Comparison of ENCODE assay signal across 17 cellular contexts in the genomic region with DNA sequence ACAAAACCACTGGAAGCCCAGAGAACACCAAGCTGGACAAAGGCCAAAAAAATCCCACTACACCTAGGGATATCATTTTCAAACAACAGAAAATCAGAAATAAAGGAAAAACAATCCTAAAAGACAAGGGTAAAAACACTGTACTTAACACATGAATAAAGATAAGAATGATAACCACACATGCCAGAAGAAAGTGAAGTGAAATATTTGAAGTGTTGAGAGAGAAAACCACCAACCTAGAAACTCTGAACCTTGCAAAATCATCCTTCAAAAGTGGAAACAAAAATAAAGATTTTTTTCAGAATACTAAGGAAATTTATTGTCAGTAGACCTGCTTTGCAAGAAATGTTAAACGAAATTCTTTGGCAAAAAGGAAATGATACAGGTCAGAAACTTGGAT. TPM values are rescaled to one million over a fixed set of nuclear protein-coding genes. Genes with fewer than 3 reads are reported as not detected.
DNase-seq lines count a peak whose midpoint lies in the region; ATAC-seq, FAIRE-seq and TF ChIP-seq lines count a peak whose summit lies in the region.
"Had no signal": no experiment of that assay in that cellular context is flagged by ENCODE, and none has a peak within 500 bp of the region (broad histone marks: within the 10 kb centered on the region; RNA-seq: fewer than 3 reads in every experiment).

No MANE protein-coding gene starts in this region.

- no TSS peak for BruUV-seq in K562 (replicated peaks; lab: Mats Ljungman, UMichigan)

- no peak for FAIRE-seq in K562 (lab: Jason Lieb, UNC)
- FAIRE-seq: TTC549 had no signal

- peaks cover 39% of the 10 kb centered on the region for H3K4me1 ChIP-seq in HUES48 (ENCODE audit: control insufficient read depth, insufficient read depth, low read length)
- H3K4me1 ChIP-seq in K562 (replicated peaks in 1 of 2; ENCODE audit: control insufficient read depth in 2 of 2, insufficient read depth in 2 of 2, low read length in 2 of 2), result peaks cover 3 to 8% of the 10 kb centered on the region in 2 experiments; a peak in 3 of 5 replicates
- H3K4me1 ChIP-seq in naive thymus-derived CD4-positive, alpha-beta T cell (ENCODE audit: control insufficient read depth in 2 of 2, insufficient read depth in 2 of 2, low read length in 2 of 2), result peaks cover 7 to 25% of the 10 kb centered on the region in 2 donors

- no peak overlapping the region for H3K4me2 ChIP-seq in K562 (ENCODE audit: insufficient read depth, low read length)

- peak overlapping the region in 9 of 10 donors; percentile 4 to 60 (median 45) for H3K4me3 Mint-ChIP-seq in naive thymus-derived CD4-positive, alpha-beta T cell
- H3K4me3 Mint-ChIP-seq: activated CD8-positive, alpha-beta T cell treated with anti-CD3 and anti-CD28 coated beads, Interleukin-2, amount 10 ng/mL, durations not matched to agents 7 days and 5 days had no signal

- no peak for TF ChIP-seq EP300 in K562 (IDR thresholded peaks at IDR 0.05; ENCODE audit: low read length)

- no peak overlapping the region for H2AFZ ChIP-seq in K562 (ENCODE audit: low read depth, low read length)

- H3K4me3 ChIP-seq in HUES48 (ENCODE audit: low read depth, low read length) (peak overlapping the region; percentile 34; the same call in 1 of the 2 replicates), K562 (no peak overlapping the region)
- H3K4me3 ChIP-seq in naive thymus-derived CD4-positive, alpha-beta T cell (ENCODE audit: low read length), result no peak overlapping the region

- H3K36me3 ChIP-seq in HUES48 (ENCODE audit: control insufficient read depth, insufficient read depth, low read length), result peaks cover 23% of the 10 kb centered on the region
- peaks cover 20% of the 10 kb centered on the region; the same call in 1 of the 3 replicates for H3K36me3 ChIP-seq in K562 (ENCODE audit: control insufficient read depth, insufficient read depth, low read length)
- H3K36me3 ChIP-seq in naive thymus-derived CD4-positive, alpha-beta T cell (ENCODE audit: control insufficient read depth in 2 of 3, insufficient read depth in 3 of 3, low read length in 3 of 3), result peaks cover 0 to 2% (median 0%) of the 10 kb centered on the region in 3 experiments

- DNase-seq in K562 (ENCODE audit: extremely low read depth in 1 of 4, low spot score in 3 of 4) (no peak), cardiac septum (ENCODE audit: low spot score) (no peak), NCI-H1092 (lab: John Stamatoyannopoulos, UW) (no peak), NCI-H2196 treated with DMSO at 0.1 percent for 48 hours (lab: John Stamatoyannopoulos, UW; ENCODE audit: unreplicated experiment) (no peak)
- peak in 5 of 9 donors; percentile 0 to 36 (median 19) for DNase-seq in naive thymus-derived CD4-positive, alpha-beta T cell
- no peak for DNase-seq in activated CD8-positive, alpha-beta memory T cell treated with anti-CD3 and anti-CD28 coated beads for 24 hours
- DNase-seq: activated CD8-positive, alpha-beta T cell treated with anti-CD3 and anti-CD28 coated beads, Interleukin-2, amount 10 ng/mL, durations not matched to agents 7 days and 5 days; activated effector memory CD4-positive, alpha-beta T cell treated with Interleukin-2 at 50 U/mL for 16 hours; C1 segment of cervical spinal cord; cerebellar nuclear complex; left colon; NK-92 treated with Interleukin-12 subunit alpha and Interleukin-12 subunit beta, amount 100 ng/mL, for 24 hours; stimulated activated CD4-positive, alpha-beta T cell treated with anti-CD3 and anti-CD28 coated beads, Interleukin-4, amount 100 ng/mL, for 24 hours had no signal

- TF ChIP-seq POLR2A in K562 (conservative IDR thresholded peaks at IDR 0.05), result no peak

- H4K20me1 ChIP-seq in K562 (replicated peaks; ENCODE audit: control insufficient read depth, insufficient read depth, low read length), result peaks cover 8% of the 10 kb centered on the region; the same call in 1 of the 2 replicates

- peaks cover 4 to 26% (median 14%) of the 10 kb centered on the region in 5 donors for H3K36me3 Mint-ChIP-seq in naive thymus-derived CD4-positive, alpha-beta T cell

- in situ Hi-C loops in K562 (cut with MboI), result no loop called here

- H3K9ac ChIP-seq in HUES48 (ENCODE audit: low read depth, low read length), result no peak overlapping the region
- no peak overlapping the region for H3K9ac ChIP-seq in K562 (ENCODE audit: insufficient read depth in 1 of 2, low read depth in 2 of 2, low read length in 2 of 2)

- no peaks in the 10 kb centered on the region for H3K9me3 Mint-ChIP-seq in naive thymus-derived CD4-positive, alpha-beta T cell

- H3K9me3 ChIP-seq in HUES48 (ENCODE audit: control insufficient read depth, insufficient read depth, low read length) (no peaks in the 10 kb centered on the region), K562 (replicated peaks; ENCODE audit: control insufficient read depth, insufficient read depth, low read depth, low read length) (no peaks in the 10 kb centered on the region)
- H3K9me3 ChIP-seq in naive thymus-derived CD4-positive, alpha-beta T cell (ENCODE audit: control insufficient read depth in 2 of 3, low read length in 3 of 3), result no peaks in the 10 kb centered on the region

- H3K27ac Mint-ChIP-seq in naive thymus-derived CD4-positive, alpha-beta T cell, result peak overlapping the region in 5 of 9 donors; percentile 43 to 74 (median 70)
- H3K27ac Mint-ChIP-seq: activated CD8-positive, alpha-beta T cell treated with anti-CD3 and anti-CD28 coated beads, Interleukin-2, amount 10 ng/mL, durations not matched to agents 7 days and 5 days had no signal

- no peak for TF ChIP-seq RAD21 in K562 (CRISPR knock-in tag; conservative IDR thresholded peaks at IDR 0.05 in 1 of 2, IDR thresholded peaks at IDR 0.05 in 1 of 2)

- H3K27me3 ChIP-seq in HUES48 (ENCODE audit: control insufficient read depth, insufficient read depth, low read length) (no peaks in the 10 kb centered on the region), K562 (ENCODE audit: control insufficient read depth in 2 of 2, insufficient read depth in 2 of 2, low read length in 2 of 2) (no peaks in the 10 kb centered on the region)
- H3K27me3 ChIP-seq in naive thymus-derived CD4-positive, alpha-beta T cell (ENCODE audit: control insufficient read depth in 2 of 2, insufficient read depth in 2 of 2, low read length in 2 of 2), result no peaks in the 10 kb centered on the region

- no peaks in the 10 kb centered on the region for H3K9me1 ChIP-seq in K562 (ENCODE audit: control insufficient read depth, insufficient read depth, low read length)

- H3K27ac ChIP-seq in HUES48 (ENCODE audit: low read depth, low read length), result peak overlapping the region; percentile 83
- no peak overlapping the region for H3K27ac ChIP-seq in K562 (ENCODE audit: extremely low read depth, low read depth, low read length)
- no peak overlapping the region for H3K27ac ChIP-seq in naive thymus-derived CD4-positive, alpha-beta T cell (ENCODE audit: low read depth, low read length)

- intact Hi-C loops in K562 (cut with micrococcal nuclease) (no loop called here), cardiac septum (cut with DNase I) (no loop called here)
- intact Hi-C loops in naive thymus-derived CD4-positive, alpha-beta T cell (cut with micrococcal nuclease), result loop anchor here in 1 of 2 donors (10.0 kb wide), 1 partner anchor 45 kb away; a partner anchor contains a TSS

- peaks cover 28 to 74% (median 69%) of the 10 kb centered on the region in 7 donors for H3K4me1 Mint-ChIP-seq in naive thymus-derived CD4-positive, alpha-beta T cell

- ATAC-seq in GM18511 (IDR thresholded peaks at IDR 0.05; ENCODE audit: unreplicated experiment), result peak; percentile 23
- ATAC-seq in K562, result no peak
- ATAC-seq in naive thymus-derived CD4-positive, alpha-beta T cell, result peak; percentile 44
- ATAC-seq: activated CD8-positive, alpha-beta T cell treated with anti-CD3 and anti-CD28 coated beads, Interleukin-2, amount 10 ng/mL, durations not matched to agents 7 days and 5 days; left colon; sciatic nerve had no signal

- no peak for TF ChIP-seq CTCF in K562 (IDR thresholded peaks at IDR 0.05 in 2 of 3, conservative IDR thresholded peaks at IDR 0.05 in 1 of 3; ENCODE audit: insufficient read depth in 2 of 3, low read depth in 1 of 3, low read length in 3 of 3)

- no peaks in the 10 kb centered on the region for H3K27me3 Mint-ChIP-seq in naive thymus-derived CD4-positive, alpha-beta T cell

- POLR2A ChIA-PET in K562 (lab: Yijun Ruan, JAX), result no interaction called here
- POLR2A ChIA-PET in naive thymus-derived CD4-positive, alpha-beta T cell (lab: Charles Lee), result interaction anchor here (0.8 kb wide), 1 partner anchor 67 kb away, joined by 3 read pairs; no protein-coding TSS in a partner anchor

- CTCF ChIA-PET in K562 (lab: Yijun Ruan, JAX; ENCODE audit: low intra/inter-chr PET ratio), result no interaction called here
- CTCF ChIA-PET in naive thymus-derived CD4-positive, alpha-beta T cell (lab: Charles Lee), result no interaction called here

- WGBS in K562 (ENCODE audit: insufficient coverage, low coverage, missing lambda C conversion rate), result 23% methylated on average over 1 of the region's 1 CpG

- peaks cover 67% of the 10 kb centered on the region for H3K79me2 ChIP-seq in K562 (ENCODE audit: control insufficient read depth, insufficient read depth, low read length)

RNA-seq across cellular contexts. Expression of a gene that starts 45.1 kb away (rescaled TPM):
- total RNA-seq in K562 (2011; cell fraction: chromatin; rRNA removed; ENCODE audit: low replicate concordance), result 28.4 and 78.0 TPM in 2 replicates
- total RNA-seq in K562 (2011; cell fraction: nucleolus; rRNA removed), result 11.2 and 15.4 TPM in 2 replicates
- total RNA-seq in K562 (2011; cell fraction: nucleoplasm; rRNA removed), result 30.3 and 42.8 TPM in 2 replicates
- total RNA-seq in K562 (2014; rRNA removed), result 21.9 and 27.5 TPM in 2 replicates
- total RNA-seq in K562 (2014; rRNA removed; fragmentation: Illumina TruSeq; extraction: Trizol), result 40.9 and 47.3 TPM in 2 replicates
- total RNA-seq in K562 (2015; rRNA removed; fragmentation: Illumina TruSeq; extraction: Trizol), result 26.7 and 33.5 TPM in 2 replicates
- total RNA-seq in K562 (2021), result 51.4 and 53.8 TPM in 2 replicates
- polyA plus RNA-seq in K562 (2011; rRNA removed), result 33.1 and 44.1 TPM in 2 replicates
- 25.6 and 28.2 TPM in 2 replicates for polyA plus RNA-seq in K562 (2011; cell fraction: cytosol; rRNA removed)
- 22.8 and 23.0 TPM in 2 replicates for polyA plus RNA-seq in K562 (2011; cell fraction: nucleus; rRNA removed)
- 18.4 and 26.6 TPM in 2 replicates for polyA plus RNA-seq in K562 (2012)
- polyA plus RNA-seq in K562 (2014; fragmentation: Illumina TruSeq; extraction: Trizol), result 47.0 and 51.9 TPM in 2 replicates
- polyA plus RNA-seq in K562 (2014; fragmentation: Nextera tagmentation; extraction: Ambion mirVana), result 10 to 100 TPM in 1 of 2 experiments, 1 to 10 TPM in 1; 9.3 to 11.7 TPM
- 23.9 and 24.3 TPM in 2 replicates for polyA plus RNA-seq in K562 (2014; rRNA removed)
- polyA minus RNA-seq in K562 (2011; rRNA and poly(A)+ RNA removed), result 52.4 and 53.3 TPM in 2 replicates
- 27.5 and 27.6 TPM in 2 replicates for polyA minus RNA-seq in K562 (2011; cell fraction: cytosol; rRNA and poly(A)+ RNA removed)
- polyA minus RNA-seq in K562 (2011; cell fraction: nucleus; rRNA and poly(A)+ RNA removed), result 11.0 and 20.5 TPM in 2 replicates
- total RNA-seq in naive thymus-derived CD4-positive, alpha-beta T cell, result 10 to 100 TPM; 50.6 to 70.2 (median 54.3) TPM
- polyA plus RNA-seq in naive thymus-derived CD4-positive, alpha-beta T cell, result 10 to 100 TPM; 39.8 to 53.1 TPM
- 94.7 TPM for total RNA-seq in cardiac septum

RNA-seq across cellular contexts. Expression of a gene that starts 53.8 kb away (rescaled TPM):
- 6.0 and 16.2 TPM in 2 replicates for total RNA-seq in K562 (2011; cell fraction: chromatin; rRNA removed; ENCODE audit: low replicate concordance)
- total RNA-seq in K562 (2011; cell fraction: nucleolus; rRNA removed), result 7.0 and 9.1 TPM in 2 replicates
- 10.6 and 10.9 TPM in 2 replicates for total RNA-seq in K562 (2011; cell fraction: nucleoplasm; rRNA removed)
- total RNA-seq in K562 (2014; rRNA removed) (2.3 and 2.8 TPM in 2 replicates), K562 (2014; rRNA removed; fragmentation: Illumina TruSeq; extraction: Trizol) (4.4 and 4.6 TPM in 2 replicates), K562 (2015; rRNA removed; fragmentation: Illumina TruSeq; extraction: Trizol) (4.1 and 4.2 TPM in 2 replicates), K562 (2021) (3.0 and 3.1 TPM in 2 replicates), cardiac septum (2.7 TPM)
- polyA plus RNA-seq in K562 (2011; rRNA removed) (9.0 and 10.1 TPM in 2 replicates), K562 (2014; fragmentation: Illumina TruSeq; extraction: Trizol) (2.9 and 3.5 TPM in 2 replicates), K562 (2014; fragmentation: Nextera tagmentation; extraction: Ambion mirVana) (1 to 10 TPM; 3.9 to 4.4 TPM), K562 (2014; rRNA removed) (4.8 and 5.0 TPM in 2 replicates)
- 2.2 and 4.9 TPM in 2 replicates for polyA plus RNA-seq in K562 (2011; cell fraction: cytosol; rRNA removed)
- 4.5 and 6.7 TPM in 2 replicates for polyA plus RNA-seq in K562 (2011; cell fraction: nucleus; rRNA removed)
- polyA plus RNA-seq in K562 (2012), result 2.8 and 4.5 TPM in 2 replicates
- 7.1 and 8.6 TPM in 2 replicates for polyA minus RNA-seq in K562 (2011; rRNA and poly(A)+ RNA removed)
- polyA minus RNA-seq in K562 (2011; cell fraction: cytosol; rRNA and poly(A)+ RNA removed), result 1.4 and 1.6 TPM in 2 replicates
- polyA minus RNA-seq in K562 (2011; cell fraction: nucleus; rRNA and poly(A)+ RNA removed), result 5.1 and 13.6 TPM in 2 replicates
- total RNA-seq in naive thymus-derived CD4-positive, alpha-beta T cell, result 10 to 100 TPM in 2 of 5 experiments, 1 to 10 TPM in 3; 4.8 to 19.4 (median 6.4) TPM
- 1 to 10 TPM; 1.6 to 2.0 TPM for polyA plus RNA-seq in naive thymus-derived CD4-positive, alpha-beta T cell

Comparison
In these comparisons a context has a peak if more than half of its experiments do, and no peak if none do; other contexts are left out.
1. DNase-seq: peak in naive thymus-derived CD4-positive, alpha-beta T cell (5 of 9); none in K562 (0 of 4), cardiac septum (single experiment), NCI-H1092 (single experiment), activated CD8-positive, alpha-beta memory T cell treated with anti-CD3 and anti-CD28 coated beads for 24 hours (single experiment) and NCI-H2196 treated with DMSO at 0.1 percent for 48 hours (single experiment).